Comparison of ENCODE assay signal across 11 cellular contexts in the genomic region with DNA sequence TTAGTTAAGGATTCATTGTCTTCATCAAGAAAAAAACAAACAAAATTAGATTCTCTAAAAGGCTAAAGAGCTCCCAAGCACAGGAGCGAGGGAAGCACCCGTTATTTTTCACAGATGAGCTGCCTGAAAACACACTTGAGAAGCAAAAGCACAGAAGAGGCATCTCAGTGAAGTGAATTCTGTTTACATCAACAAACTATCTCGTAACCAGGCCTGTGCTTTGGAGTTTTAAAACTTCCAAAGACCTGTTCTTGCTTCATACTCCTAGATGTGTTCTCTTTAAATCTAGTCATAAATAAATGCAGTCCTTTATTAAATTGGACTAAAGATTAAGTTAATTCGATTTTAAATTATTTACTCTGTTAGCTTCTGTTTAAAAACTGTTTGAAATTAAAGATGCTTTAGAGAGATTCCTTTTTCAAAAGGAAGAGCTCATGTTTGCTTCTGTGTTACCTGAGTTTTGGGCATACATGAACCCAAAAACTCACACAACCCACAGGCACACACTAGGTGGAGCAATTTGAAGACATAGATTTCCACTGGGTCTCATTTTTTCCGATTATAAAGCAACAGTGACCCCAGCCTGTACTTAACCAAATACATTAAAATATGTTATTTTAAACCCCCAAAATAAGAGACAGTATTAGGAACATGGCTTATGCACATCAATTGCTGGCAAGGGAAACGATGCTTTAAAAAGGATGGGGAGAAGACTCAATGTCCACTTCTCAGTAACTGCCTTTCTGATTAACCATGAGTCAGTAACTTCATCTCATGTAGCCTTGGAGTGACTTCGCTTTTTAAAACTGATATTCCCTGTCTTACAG.
DNase-seq lines count a peak whose midpoint lies in the region; TF ChIP-seq lines count a peak whose summit lies in the region.
"Had no signal": no experiment of that assay in that cellular context is flagged by ENCODE, and none has a peak within 500 bp of the region (broad histone marks: within the 10 kb centered on the region; RNA-seq: fewer than 3 reads in every experiment).

No MANE protein-coding gene starts in this region.

- no peaks in the 10 kb centered on the region for H3K79me2 ChIP-seq in neural cell (replicated peaks; ENCODE audit: insufficient read depth, low read length)

- DNase-seq in G401 (ENCODE audit: low spot score) (peak; percentile 28), LNCaP clone FGC (ENCODE audit: low read depth) (no peak), astrocyte of the hippocampus (ENCODE audit: low read depth, low spot score) (peak; percentile 46)
- DNase-seq in CD8-positive, alpha-beta memory T cell = no peak
- no peak for DNase-seq in activated naive CD4-positive, alpha-beta T cell treated with anti-CD3 and anti-CD28 coated beads, Interleukin-2, amount 50 U/mL, for 16 hours
- DNase-seq in activated T-cell treated with anti-CD3 and anti-CD28 coated beads, Interleukin-2, amount 50 U/mL, for 24 hours = no peak
- DNase-seq: islet precursor cell; NK-92 treated with Interleukin-12 subunit alpha and Interleukin-12 subunit beta, amount 100 ng/mL, for 24 hours; ovary; testis had no signal

- H2AFZ ChIP-seq in neural cell (ENCODE audit: low read depth, low read length) = no peak overlapping the region

- no peak overlapping the region for H3K4me2 ChIP-seq in neural cell (ENCODE audit: low read length)

- TF ChIP-seq CTCF in LNCaP clone FGC (IDR thresholded peaks at IDR 0.05; ENCODE audit: control insufficient read depth, extremely low read depth, insufficient read depth) (peak; percentile 47), neural cell (IDR thresholded peaks at IDR 0.05; ENCODE audit: poor library complexity, severe bottlenecking) (no peak)

- no peak overlapping the region for H3K9ac ChIP-seq in neural cell (ENCODE audit: low read length)

- no peaks in the 10 kb centered on the region for H3K4me1 Mint-ChIP-seq in CD8-positive, alpha-beta memory T cell
- peaks cover 4% of the 10 kb centered on the region for H3K4me1 Mint-ChIP-seq in activated T-cell treated with anti-CD3 and anti-CD28 coated beads, Interleukin-2, amount 50 U/mL, for 24 hours (ENCODE audit: low read depth)

- H3K36me3 Mint-ChIP-seq in CD8-positive, alpha-beta memory T cell = peaks cover 45 to 78% (median 68%) of the 10 kb centered on the region in 3 donors
- peaks cover 63% of the 10 kb centered on the region for H3K36me3 Mint-ChIP-seq in activated T-cell treated with anti-CD3 and anti-CD28 coated beads, Interleukin-2, amount 50 U/mL, for 24 hours (ENCODE audit: low read depth)

- H3K9me3 Mint-ChIP-seq in CD8-positive, alpha-beta memory T cell = peaks cover 0 to 7% (median 4%) of the 10 kb centered on the region in 5 donors
- H3K9me3 Mint-ChIP-seq in activated T-cell treated with anti-CD3 and anti-CD28 coated beads, Interleukin-2, amount 50 U/mL, for 24 hours = peaks cover 3% of the 10 kb centered on the region

- H3K27ac Mint-ChIP-seq in CD8-positive, alpha-beta memory T cell = peak overlapping the region in 1 of 8 donors; percentile 22
- no peak overlapping the region for H3K27ac Mint-ChIP-seq in activated T-cell treated with anti-CD3 and anti-CD28 coated beads, Interleukin-2, amount 50 U/mL, for 24 hours

- no peak for TF ChIP-seq RAD21 in neural cell (conservative IDR thresholded peaks at IDR 0.05)

- no peaks in the 10 kb centered on the region for H3K27me3 Mint-ChIP-seq in CD8-positive, alpha-beta memory T cell
- H3K27me3 Mint-ChIP-seq in activated T-cell treated with anti-CD3 and anti-CD28 coated beads, Interleukin-2, amount 50 U/mL, for 24 hours = no peaks in the 10 kb centered on the region

- H3K9me2 ChIP-seq in neural cell (ENCODE audit: insufficient read depth, low read length) = no peaks in the 10 kb centered on the region

- peaks cover 3% of the 10 kb centered on the region for H3F3A ChIP-seq in neural cell (ENCODE audit: insufficient read depth, low read length, poor library complexity, severe bottlenecking)

- no peaks in the 10 kb centered on the region for H4K20me1 ChIP-seq in neural cell (ENCODE audit: insufficient read depth)

- in situ Hi-C loops in G401 (cut with HindIII; ENCODE audit: low sequenced_read_pairs) = no loop called here

- no peak for TF ChIP-seq EP300 in neural cell (conservative IDR thresholded peaks at IDR 0.05; ENCODE audit: poor library complexity, severe bottlenecking)

- CTCF ChIA-PET in CD8-positive, alpha-beta memory T cell (lab: Charles Lee) = no interaction called here

- no peaks in the 10 kb centered on the region for H3K36me3 ChIP-seq in neural cell (ENCODE audit: insufficient read depth, low read length)
- H3K36me3 ChIP-seq in CD8-positive, alpha-beta memory T cell (ENCODE audit: insufficient read depth, low read length) = no peaks in the 10 kb centered on the region
- H3K36me3 ChIP-seq: ovary had no signal

- no peaks in the 10 kb centered on the region for H3K9me3 ChIP-seq in neural cell (ENCODE audit: low read length)
- no peaks in the 10 kb centered on the region for H3K9me3 ChIP-seq in CD8-positive, alpha-beta memory T cell (ENCODE audit: low read length)
- H3K9me3 ChIP-seq: ovary, testis had no signal

- H3K27ac ChIP-seq in neural cell (ENCODE audit: low read length) = peak overlapping the region; percentile 80
- H3K27ac ChIP-seq in CD8-positive, alpha-beta memory T cell (ENCODE audit: low read depth, low read length) = no peak overlapping the region
- H3K27ac ChIP-seq: ovary, testis had no signal

- H3K4me3 Mint-ChIP-seq in CD8-positive, alpha-beta memory T cell = no peak overlapping the region
- no peak overlapping the region for H3K4me3 Mint-ChIP-seq in activated T-cell treated with anti-CD3 and anti-CD28 coated beads, Interleukin-2, amount 50 U/mL, for 24 hours

- H3K27me3 ChIP-seq in neural cell (ENCODE audit: insufficient read depth, low read depth, low read length) = no peaks in the 10 kb centered on the region
- no peaks in the 10 kb centered on the region for H3K27me3 ChIP-seq in CD8-positive, alpha-beta memory T cell (ENCODE audit: insufficient read depth, low read length, poor library complexity, severe bottlenecking)
- H3K27me3 ChIP-seq: ovary, testis had no signal

- no peak overlapping the region for H3K4me3 ChIP-seq in LNCaP clone FGC (ENCODE audit: low read depth, low read length)
- peak overlapping the region; percentile 49 for H3K4me3 ChIP-seq in neural cell (ENCODE audit: low read length)
- H3K4me3 ChIP-seq in CD8-positive, alpha-beta memory T cell (ENCODE audit: low read length) = no peak overlapping the region
- H3K4me3 ChIP-seq: ovary, testis had no signal

- H3K4me1 ChIP-seq in CD8-positive, alpha-beta memory T cell (ENCODE audit: insufficient read depth, low read length) = no peaks in the 10 kb centered on the region
- H3K4me1 ChIP-seq: testis had no signal

- POLR2A ChIA-PET in CD8-positive, alpha-beta memory T cell (lab: Charles Lee) = no interaction called here

TF ChIP-seq in neural cell, 6 proteins besides CTCF, POLR2A, EP300 and RAD21:
- TF ChIP-seq EZH2 (IDR thresholded peaks at IDR 0.05; ENCODE audit: borderline replicate concordance, insufficient read depth, low read length, poor library complexity, severe bottlenecking) (no peak), SMC3 (conservative IDR thresholded peaks at IDR 0.05; ENCODE audit: poor library complexity) (no peak), POLR2AphosphoS5 (IDR thresholded peaks at IDR 0.05) (no peak), TAF1 (IDR thresholded peaks at IDR 0.05; ENCODE audit: low read depth) (no peak), MXI1 (conservative IDR thresholded peaks at IDR 0.05; ENCODE audit: poor library complexity, severe bottlenecking) (no peak)
- TF ChIP-seq, protein P1, sequence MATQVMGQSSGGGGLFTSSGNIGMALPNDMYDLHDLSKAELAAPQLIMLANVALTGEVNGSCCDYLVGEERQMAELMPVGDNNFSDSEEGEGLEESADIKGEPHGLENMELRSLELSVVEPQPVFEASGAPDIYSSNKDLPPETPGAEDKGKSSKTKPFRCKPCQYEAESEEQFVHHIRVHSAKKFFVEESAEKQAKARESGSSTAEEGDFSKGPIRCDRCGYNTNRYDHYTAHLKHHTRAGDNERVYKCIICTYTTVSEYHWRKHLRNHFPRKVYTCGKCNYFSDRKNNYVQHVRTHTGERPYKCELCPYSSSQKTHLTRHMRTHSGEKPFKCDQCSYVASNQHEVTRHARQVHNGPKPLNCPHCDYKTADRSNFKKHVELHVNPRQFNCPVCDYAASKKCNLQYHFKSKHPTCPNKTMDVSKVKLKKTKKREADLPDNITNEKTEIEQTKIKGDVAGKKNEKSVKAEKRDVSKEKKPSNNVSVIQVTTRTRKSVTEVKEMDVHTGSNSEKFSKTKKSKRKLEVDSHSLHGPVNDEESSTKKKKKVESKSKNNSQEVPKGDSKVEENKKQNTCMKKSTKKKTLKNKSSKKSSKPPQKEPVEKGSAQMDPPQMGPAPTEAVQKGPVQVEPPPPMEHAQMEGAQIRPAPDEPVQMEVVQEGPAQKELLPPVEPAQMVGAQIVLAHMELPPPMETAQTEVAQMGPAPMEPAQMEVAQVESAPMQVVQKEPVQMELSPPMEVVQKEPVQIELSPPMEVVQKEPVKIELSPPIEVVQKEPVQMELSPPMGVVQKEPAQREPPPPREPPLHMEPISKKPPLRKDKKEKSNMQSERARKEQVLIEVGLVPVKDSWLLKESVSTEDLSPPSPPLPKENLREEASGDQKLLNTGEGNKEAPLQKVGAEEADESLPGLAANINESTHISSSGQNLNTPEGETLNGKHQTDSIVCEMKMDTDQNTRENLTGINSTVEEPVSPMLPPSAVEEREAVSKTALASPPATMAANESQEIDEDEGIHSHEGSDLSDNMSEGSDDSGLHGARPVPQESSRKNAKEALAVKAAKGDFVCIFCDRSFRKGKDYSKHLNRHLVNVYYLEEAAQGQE (IDR thresholded peaks at IDR 0.05; ENCODE audit: borderline replicate concordance) = no peak
TF ChIP-seq in neural cell: peak in this region for 0.

Comparison
In these comparisons a context has a peak if more than half of its experiments do, and no peak if none do; other contexts are left out.
1. DNase-seq: peak in G401 (single experiment) and astrocyte of the hippocampus (single experiment); none in LNCaP clone FGC (single experiment), CD8-positive, alpha-beta memory T cell (0 of 5), activated naive CD4-positive, alpha-beta T cell treated with anti-CD3 and anti-CD28 coated beads, Interleukin-2, amount 50 U/mL, for 16 hours (single experiment) and activated T-cell treated with anti-CD3 and anti-CD28 coated beads, Interleukin-2, amount 50 U/mL, for 24 hours (single experiment).